Comparison of ENCODE assay signal across 8 cellular contexts in genomic region chr13:99200433-99201167, GRCh38. TPM values are rescaled to one million over a fixed set of nuclear protein-coding genes. Genes with fewer than 3 reads are reported as not detected.
DNase-seq lines count a peak whose midpoint lies in the region; ATAC-seq and TF ChIP-seq lines count a peak whose summit lies in the region.

UBAC2 (plus strand) TSS chr13:99200854; CDS start chr13:99200909, 55 bp downstream.

- no peaks in the 10 kb centered on the region for H3K9me3 Mint-ChIP-seq in activated naive CD8-positive, alpha-beta T cell (ENCODE audit: low read depth)
- H3K9me3 Mint-ChIP-seq in glutamatergic neuron (ENCODE audit: unreplicated experiment): peaks cover 3% of the 10 kb centered on the region

- peak within 1 kb of the TSS; percentile 98 for H3K4me3 Mint-ChIP-seq in activated naive CD8-positive, alpha-beta T cell
- peak within 1 kb of the TSS; percentile 91 for H3K4me3 Mint-ChIP-seq in glutamatergic neuron (ENCODE audit: unreplicated experiment)

- peak; percentile 72 for ATAC-seq in HG02610 (IDR thresholded peaks at IDR 0.05; ENCODE audit: unreplicated experiment)

- peak; percentile 98 for DNase-seq in GM10266 (ENCODE audit: extremely low spot score)
- DNase-seq in NCI-H1092 treated with DMSO at 0.1 percent for 48 hours (lab: John Stamatoyannopoulos, UW): peak; percentile 96
- peak; percentile 87 for DNase-seq in SKM-1 (lab: John Stamatoyannopoulos, UW; ENCODE audit: unreplicated experiment)
- peak; percentile 97 for DNase-seq in glutamatergic neuron
- DNase-seq in ovary: peak; percentile 95 to 97 (median 96)
- DNase-seq in thyroid gland: peak; percentile 95 to 97

- peaks cover 68% of the 10 kb centered on the region for H3K4me1 Mint-ChIP-seq in activated naive CD8-positive, alpha-beta T cell (ENCODE audit: low read depth)
- peaks cover 19% of the 10 kb centered on the region for H3K4me1 Mint-ChIP-seq in glutamatergic neuron (ENCODE audit: low read depth, unreplicated experiment)

- no peaks in the 10 kb centered on the region for H3K27me3 Mint-ChIP-seq in activated naive CD8-positive, alpha-beta T cell
- H3K27me3 Mint-ChIP-seq in glutamatergic neuron (ENCODE audit: unreplicated experiment): peaks cover 2% of the 10 kb centered on the region

- no peak for TF ChIP-seq EP300 in ovary (IDR thresholded peaks at IDR 0.05)

- H3K9me3 ChIP-seq in ovary (no peaks in the 10 kb centered on the region), thyroid gland (no peaks in the 10 kb centered on the region)

- peaks cover 1% of the 10 kb centered on the region for H3K4me1 ChIP-seq in ovary (ENCODE audit: insufficient read depth)
- H3K4me1 ChIP-seq in thyroid gland: peaks cover 21 to 42% of the 10 kb centered on the region in 2 donors

- H3K36me3 ChIP-seq in ovary (no peaks in the 10 kb centered on the region), thyroid gland (no peaks in the 10 kb centered on the region)

- TF ChIP-seq CTCF in GM10266 (IDR thresholded peaks at IDR 0.05; ENCODE audit: control insufficient read depth, insufficient read depth, low read depth, missing control alignments) (no peak), glutamatergic neuron (IDR thresholded peaks at IDR 0.05; ENCODE audit: partially characterized antibody, unreplicated experiment) (no peak), ovary (IDR thresholded peaks at IDR 0.05) (peak in 2 of 3 donors; percentile 32 to 61), thyroid gland (IDR thresholded peaks at IDR 0.05) (no peak)

- H3K4me3 ChIP-seq in ovary: peak within 1 kb of the TSS; percentile 95
- peak within 1 kb of the TSS; percentile 64 to 99 (median 96) for H3K4me3 ChIP-seq in thyroid gland (replicated peaks in 1 of 3)

- H3K27ac Mint-ChIP-seq in activated naive CD8-positive, alpha-beta T cell: peak within 1 kb of the TSS; percentile 99
- H3K27ac Mint-ChIP-seq in glutamatergic neuron (ENCODE audit: unreplicated experiment): peak within 1 kb of the TSS; percentile 84

- no peaks in the 10 kb centered on the region for H3K27me3 ChIP-seq in ovary
- H3K27me3 ChIP-seq in thyroid gland: no peaks in the 10 kb centered on the region

- H3K27ac ChIP-seq in ovary (peak within 1 kb of the TSS; percentile 96 to 99), thyroid gland (peak within 1 kb of the TSS; percentile 99)

- TF ChIP-seq POLR2A in ovary (IDR thresholded peaks at IDR 0.05) (peak; percentile 98), thyroid gland (IDR thresholded peaks at IDR 0.05) (peak; percentile 28 to 95)

- H3K36me3 Mint-ChIP-seq in activated naive CD8-positive, alpha-beta T cell: peaks cover 3% of the 10 kb centered on the region
- no peaks in the 10 kb centered on the region for H3K36me3 Mint-ChIP-seq in glutamatergic neuron (ENCODE audit: unreplicated experiment)

- 0 to 1% (median 0%) methylated on average over 66 to 76 of the region's 76 CpGs for WGBS in ovary, 3 donors
- WGBS in thyroid gland, 2 donors: 0% methylated on average over 18 of the region's 76 CpGs; no CpG with 5 or more reads in 1 of the 2 donors

- intact Hi-C loops in ovary (cut with DNase I): no loop called here
- intact Hi-C loops in thyroid gland (cut with DNase I): loop anchor here (10.0 kb wide), 1 partner anchor 1766 kb away; the partner anchor contains the start of gene RAP2A

RNA-seq across cellular contexts. Expression of gene UBAC2, which starts in this region (rescaled TPM):
- total RNA-seq in glutamatergic neuron (ENCODE audit: unreplicated experiment): 33.3 TPM
- 10 to 100 TPM; 38.7 to 52.1 (median 46.8) TPM for total RNA-seq in ovary
- polyA plus RNA-seq in ovary: 10 to 100 TPM; 57.2 to 87.5 TPM
- total RNA-seq in thyroid gland: 10 to 100 TPM; 56.8 to 88.5 (median 77.7) TPM

Comparison
In these comparisons a context has a peak if more than half of its experiments do, and no peak if none do; other contexts are left out.
1. Peak in every context shown above with its lines: DNase-seq, ATAC-seq, H3K4me3 ChIP-seq and H3K27ac ChIP-seq.
2. CTCF ChIP-seq: peak in ovary (2 of 3); none in GM10266 (single experiment), glutamatergic neuron (single experiment) and thyroid gland (0 of 6).